Comparison of ENCODE assay signal across 31 cellular contexts in the genomic region with DNA sequence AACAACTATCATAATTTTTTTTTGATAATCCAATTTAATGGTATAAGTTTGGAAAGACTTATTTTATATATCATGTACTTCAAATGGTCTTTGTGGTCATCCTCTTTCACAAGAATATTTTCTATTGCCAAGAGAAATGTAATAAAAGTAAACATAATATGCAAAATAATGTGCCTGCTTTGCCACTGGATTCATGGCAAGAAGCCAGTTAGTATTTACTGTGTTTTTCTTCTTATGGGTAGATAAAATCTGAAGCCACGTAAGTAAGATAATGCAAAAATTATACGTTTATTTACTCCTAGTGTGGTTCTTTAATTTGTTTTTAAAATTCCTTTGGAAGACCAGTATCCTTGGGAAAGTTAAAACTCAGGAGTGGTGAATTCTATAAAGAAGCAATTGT.
"Had no signal": no experiment of that assay in that cellular context is flagged by ENCODE, and none has a peak within 500 bp of the region (broad histone marks: within the 10 kb centered on the region; RNA-seq: fewer than 3 reads in every experiment).

No MANE protein-coding gene starts in this region.

- H3K4me3 ChIP-seq: ovary, right lobe of liver, stomach, thyroid gland, upper lobe of left lung, vagina had no signal

- H3K36me3 ChIP-seq: ovary, right lobe of liver, stomach, thyroid gland, upper lobe of left lung, vagina had no signal

- H3K9me3 Mint-ChIP-seq: activated naive CD4-positive, alpha-beta T cell treated with anti-CD3 and anti-CD28 coated beads, Interleukin-2, amount 10 ng/mL, durations not matched to agents 7 days and 5 days; activated naive CD8-positive, alpha-beta T cell treated with anti-CD3 and anti-CD28 coated beads, Interleukin-2, amount 10 ng/mL, durations not matched to agents 7 days and 5 days; effector memory CD8-positive, alpha-beta T cell; naive B cell; stimulated activated naive B cell treated with anti-CD40 and anti-IgM and Interleukin-4, amounts not matched to agents 10 μg/mL and 1 μg/mL and 100 μg/mL, for 72 hours; T-helper 2 cell treated with Interferon-gamma antibody and Interleukin-4, amounts not matched to agents 5 μg/mL and 100 μg/mL, for 36 hours had no signal

- H3K36me3 Mint-ChIP-seq: activated naive CD4-positive, alpha-beta T cell treated with anti-CD3 and anti-CD28 coated beads, Interleukin-2, amount 10 ng/mL, durations not matched to agents 7 days and 5 days; activated naive CD8-positive, alpha-beta T cell treated with anti-CD3 and anti-CD28 coated beads, Interleukin-2, amount 10 ng/mL, durations not matched to agents 7 days and 5 days; mesothelial cell of epicardium; naive B cell; stimulated activated naive B cell treated with anti-CD40 and anti-IgM and Interleukin-4, amounts not matched to agents 10 μg/mL and 1 μg/mL and 100 μg/mL, for 72 hours had no signal

- H3K9me3 ChIP-seq: ovary, right lobe of liver, stomach, thyroid gland, upper lobe of left lung, vagina had no signal

- H3K27me3 ChIP-seq: ovary, right lobe of liver, stomach, thyroid gland, upper lobe of left lung, vagina had no signal

- H3K4me3 Mint-ChIP-seq: activated naive CD4-positive, alpha-beta T cell treated with anti-CD3 and anti-CD28 coated beads, Interleukin-2, amount 10 ng/mL, durations not matched to agents 7 days and 5 days; activated naive CD8-positive, alpha-beta T cell treated with anti-CD3 and anti-CD28 coated beads, Interleukin-2, amount 10 ng/mL, durations not matched to agents 7 days and 5 days; effector memory CD8-positive, alpha-beta T cell; mesothelial cell of epicardium; naive B cell; stimulated activated naive B cell treated with anti-CD40 and anti-IgM and Interleukin-4, amounts not matched to agents 10 μg/mL and 1 μg/mL and 100 μg/mL, for 72 hours; T-helper 2 cell treated with Interferon-gamma antibody and Interleukin-4, amounts not matched to agents 5 μg/mL and 100 μg/mL, for 36 hours had no signal

- H3K4me1 ChIP-seq: thyroid gland, upper lobe of left lung, vagina had no signal

- DNase-seq: activated CD4-positive, alpha-beta T cell treated with anti-CD3 and anti-CD28 coated beads for 4 hours; activated CD4-positive, alpha-beta T cell treated with anti-CD3 and anti-CD28 coated beads, Interleukin-2, amount 50 U/mL, for 48 hours; activated CD4-positive, CD25-positive, alpha-beta regulatory T cell; activated CD8-positive, alpha-beta memory T cell treated with anti-CD3 and anti-CD28 coated beads for 24 hours; activated gamma-delta T cell; activated naive CD4-positive, alpha-beta T cell treated with anti-CD3 and anti-CD28 coated beads, Interleukin-2, amount 10 ng/mL, durations not matched to agents 7 days and 5 days; activated naive CD8-positive, alpha-beta T cell treated with anti-CD3 and anti-CD28 coated beads, Interleukin-2, amount 10 ng/mL, durations not matched to agents 7 days and 5 days; activated T-cell treated with anti-CD3 and anti-CD28 coated beads, Interleukin-2, amount 50 U/mL, for 1 hour; amygdala; caudate nucleus; cortex of kidney; effector memory CD8-positive, alpha-beta T cell; erythroblast; foreskin fibroblast; head of caudate nucleus; hippocampal formation; kidney; left colon; naive B cell; ovary; right lobe of liver; stimulated activated CD4-positive, alpha-beta T cell treated with anti-CD3 and anti-CD28 coated beads, Interleukin-12 subunit alpha, Interleukin-12 subunit beta, amount 100 ng/mL, for 4 hours; stimulated activated CD4-positive, alpha-beta T cell treated with anti-CD3 and anti-CD28 coated beads, Interleukin-4, amount 100 ng/mL, for 24 hours; stimulated activated naive B cell treated with anti-CD40 and anti-IgM and Interleukin-4, amounts not matched to agents 10 μg/mL and 1 μg/mL and 100 μg/mL, for 72 hours; stomach; thyroid gland; upper lobe of left lung had no signal

- H3K4me1 Mint-ChIP-seq: activated naive CD4-positive, alpha-beta T cell treated with anti-CD3 and anti-CD28 coated beads, Interleukin-2, amount 10 ng/mL, durations not matched to agents 7 days and 5 days; activated naive CD8-positive, alpha-beta T cell treated with anti-CD3 and anti-CD28 coated beads, Interleukin-2, amount 10 ng/mL, durations not matched to agents 7 days and 5 days; naive B cell; stimulated activated naive B cell treated with anti-CD40 and anti-IgM and Interleukin-4, amounts not matched to agents 10 μg/mL and 1 μg/mL and 100 μg/mL, for 72 hours had no signal

- H3K27ac Mint-ChIP-seq: activated naive CD4-positive, alpha-beta T cell treated with anti-CD3 and anti-CD28 coated beads, Interleukin-2, amount 10 ng/mL, durations not matched to agents 7 days and 5 days; activated naive CD8-positive, alpha-beta T cell treated with anti-CD3 and anti-CD28 coated beads, Interleukin-2, amount 10 ng/mL, durations not matched to agents 7 days and 5 days; effector memory CD8-positive, alpha-beta T cell; mesothelial cell of epicardium; naive B cell; progenitor cell of endocrine pancreas; stimulated activated naive B cell treated with anti-CD40 and anti-IgM and Interleukin-4, amounts not matched to agents 10 μg/mL and 1 μg/mL and 100 μg/mL, for 72 hours; T-helper 2 cell treated with Interferon-gamma antibody and Interleukin-4, amounts not matched to agents 5 μg/mL and 100 μg/mL, for 36 hours had no signal

- H3K27ac ChIP-seq: ovary, right lobe of liver, stomach, thyroid gland, upper lobe of left lung, vagina had no signal

- H3K27me3 Mint-ChIP-seq: activated naive CD4-positive, alpha-beta T cell treated with anti-CD3 and anti-CD28 coated beads, Interleukin-2, amount 10 ng/mL, durations not matched to agents 7 days and 5 days; progenitor cell of endocrine pancreas; stimulated activated naive B cell treated with anti-CD40 and anti-IgM and Interleukin-4, amounts not matched to agents 10 μg/mL and 1 μg/mL and 100 μg/mL, for 72 hours had no signal

- ATAC-seq: effector memory CD8-positive, alpha-beta T cell; left colon; right lobe of liver; stimulated activated naive B cell treated with anti-CD40 and anti-IgM and Interleukin-4, amounts not matched to agents 10 μg/mL and 1 μg/mL and 100 μg/mL, for 72 hours had no signal
